In the genomic region with DNA sequence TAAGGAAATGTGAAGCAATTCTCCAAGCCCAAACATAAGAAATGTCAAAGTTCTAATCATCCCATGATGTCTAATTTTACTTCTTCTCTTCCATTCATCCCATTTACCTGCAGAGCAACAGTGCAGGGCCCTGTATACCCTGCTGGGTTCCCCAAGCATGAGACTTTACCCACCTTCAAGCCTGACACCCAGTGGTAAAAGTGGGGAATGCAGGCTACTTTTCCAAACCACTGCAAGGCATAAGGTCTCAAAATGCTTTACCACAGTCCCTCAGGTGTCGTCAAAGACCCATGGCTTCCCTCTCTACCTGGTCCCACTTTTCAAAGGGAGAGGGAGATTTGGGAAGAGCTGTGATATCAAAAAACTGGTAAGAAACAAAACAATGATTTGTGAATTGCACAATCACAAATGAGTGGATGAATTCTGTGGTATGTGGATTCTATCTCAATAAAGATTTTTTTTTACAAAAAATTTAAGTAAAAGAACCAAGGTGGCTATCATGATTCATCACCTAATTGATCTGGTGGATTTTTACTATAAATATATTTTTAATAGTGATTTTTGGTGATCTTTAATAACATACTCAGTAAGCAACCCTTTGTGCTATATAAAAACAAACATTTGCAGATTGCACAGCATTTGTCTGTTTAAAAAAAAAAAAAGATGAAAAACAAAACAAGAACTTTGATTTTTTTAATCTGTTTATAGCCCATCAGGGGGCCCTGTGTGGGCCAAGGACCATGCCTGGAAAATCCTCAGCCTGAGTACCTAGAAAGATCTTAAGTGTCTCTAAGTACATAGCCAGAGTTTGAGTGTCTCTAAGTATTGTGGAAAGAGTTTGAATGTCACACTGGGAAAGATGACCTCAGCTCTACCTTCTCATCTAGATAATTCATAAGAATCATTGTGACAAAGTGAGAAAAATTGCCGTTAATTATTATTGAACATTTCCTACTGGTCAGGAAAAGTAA, we compare ENCODE assay signal across 1 cellular context.
TF ChIP-seq lines count a peak whose summit lies in the region.

No MANE protein-coding gene starts in this region.

TF ChIP-seq in GM23338, 12 proteins besides CTCF, POLR2A, EP300 and RAD21 (continued from another document):
- TF ChIP-seq, protein P1, sequence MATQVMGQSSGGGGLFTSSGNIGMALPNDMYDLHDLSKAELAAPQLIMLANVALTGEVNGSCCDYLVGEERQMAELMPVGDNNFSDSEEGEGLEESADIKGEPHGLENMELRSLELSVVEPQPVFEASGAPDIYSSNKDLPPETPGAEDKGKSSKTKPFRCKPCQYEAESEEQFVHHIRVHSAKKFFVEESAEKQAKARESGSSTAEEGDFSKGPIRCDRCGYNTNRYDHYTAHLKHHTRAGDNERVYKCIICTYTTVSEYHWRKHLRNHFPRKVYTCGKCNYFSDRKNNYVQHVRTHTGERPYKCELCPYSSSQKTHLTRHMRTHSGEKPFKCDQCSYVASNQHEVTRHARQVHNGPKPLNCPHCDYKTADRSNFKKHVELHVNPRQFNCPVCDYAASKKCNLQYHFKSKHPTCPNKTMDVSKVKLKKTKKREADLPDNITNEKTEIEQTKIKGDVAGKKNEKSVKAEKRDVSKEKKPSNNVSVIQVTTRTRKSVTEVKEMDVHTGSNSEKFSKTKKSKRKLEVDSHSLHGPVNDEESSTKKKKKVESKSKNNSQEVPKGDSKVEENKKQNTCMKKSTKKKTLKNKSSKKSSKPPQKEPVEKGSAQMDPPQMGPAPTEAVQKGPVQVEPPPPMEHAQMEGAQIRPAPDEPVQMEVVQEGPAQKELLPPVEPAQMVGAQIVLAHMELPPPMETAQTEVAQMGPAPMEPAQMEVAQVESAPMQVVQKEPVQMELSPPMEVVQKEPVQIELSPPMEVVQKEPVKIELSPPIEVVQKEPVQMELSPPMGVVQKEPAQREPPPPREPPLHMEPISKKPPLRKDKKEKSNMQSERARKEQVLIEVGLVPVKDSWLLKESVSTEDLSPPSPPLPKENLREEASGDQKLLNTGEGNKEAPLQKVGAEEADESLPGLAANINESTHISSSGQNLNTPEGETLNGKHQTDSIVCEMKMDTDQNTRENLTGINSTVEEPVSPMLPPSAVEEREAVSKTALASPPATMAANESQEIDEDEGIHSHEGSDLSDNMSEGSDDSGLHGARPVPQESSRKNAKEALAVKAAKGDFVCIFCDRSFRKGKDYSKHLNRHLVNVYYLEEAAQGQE (IDR thresholded peaks at IDR 0.05; ENCODE audit: unreplicated experiment), result no peak
- no peak for TF ChIP-seq NANOG (IDR thresholded peaks at IDR 0.05; ENCODE audit: borderline replicate concordance)
- TF ChIP-seq, protein P2, sequence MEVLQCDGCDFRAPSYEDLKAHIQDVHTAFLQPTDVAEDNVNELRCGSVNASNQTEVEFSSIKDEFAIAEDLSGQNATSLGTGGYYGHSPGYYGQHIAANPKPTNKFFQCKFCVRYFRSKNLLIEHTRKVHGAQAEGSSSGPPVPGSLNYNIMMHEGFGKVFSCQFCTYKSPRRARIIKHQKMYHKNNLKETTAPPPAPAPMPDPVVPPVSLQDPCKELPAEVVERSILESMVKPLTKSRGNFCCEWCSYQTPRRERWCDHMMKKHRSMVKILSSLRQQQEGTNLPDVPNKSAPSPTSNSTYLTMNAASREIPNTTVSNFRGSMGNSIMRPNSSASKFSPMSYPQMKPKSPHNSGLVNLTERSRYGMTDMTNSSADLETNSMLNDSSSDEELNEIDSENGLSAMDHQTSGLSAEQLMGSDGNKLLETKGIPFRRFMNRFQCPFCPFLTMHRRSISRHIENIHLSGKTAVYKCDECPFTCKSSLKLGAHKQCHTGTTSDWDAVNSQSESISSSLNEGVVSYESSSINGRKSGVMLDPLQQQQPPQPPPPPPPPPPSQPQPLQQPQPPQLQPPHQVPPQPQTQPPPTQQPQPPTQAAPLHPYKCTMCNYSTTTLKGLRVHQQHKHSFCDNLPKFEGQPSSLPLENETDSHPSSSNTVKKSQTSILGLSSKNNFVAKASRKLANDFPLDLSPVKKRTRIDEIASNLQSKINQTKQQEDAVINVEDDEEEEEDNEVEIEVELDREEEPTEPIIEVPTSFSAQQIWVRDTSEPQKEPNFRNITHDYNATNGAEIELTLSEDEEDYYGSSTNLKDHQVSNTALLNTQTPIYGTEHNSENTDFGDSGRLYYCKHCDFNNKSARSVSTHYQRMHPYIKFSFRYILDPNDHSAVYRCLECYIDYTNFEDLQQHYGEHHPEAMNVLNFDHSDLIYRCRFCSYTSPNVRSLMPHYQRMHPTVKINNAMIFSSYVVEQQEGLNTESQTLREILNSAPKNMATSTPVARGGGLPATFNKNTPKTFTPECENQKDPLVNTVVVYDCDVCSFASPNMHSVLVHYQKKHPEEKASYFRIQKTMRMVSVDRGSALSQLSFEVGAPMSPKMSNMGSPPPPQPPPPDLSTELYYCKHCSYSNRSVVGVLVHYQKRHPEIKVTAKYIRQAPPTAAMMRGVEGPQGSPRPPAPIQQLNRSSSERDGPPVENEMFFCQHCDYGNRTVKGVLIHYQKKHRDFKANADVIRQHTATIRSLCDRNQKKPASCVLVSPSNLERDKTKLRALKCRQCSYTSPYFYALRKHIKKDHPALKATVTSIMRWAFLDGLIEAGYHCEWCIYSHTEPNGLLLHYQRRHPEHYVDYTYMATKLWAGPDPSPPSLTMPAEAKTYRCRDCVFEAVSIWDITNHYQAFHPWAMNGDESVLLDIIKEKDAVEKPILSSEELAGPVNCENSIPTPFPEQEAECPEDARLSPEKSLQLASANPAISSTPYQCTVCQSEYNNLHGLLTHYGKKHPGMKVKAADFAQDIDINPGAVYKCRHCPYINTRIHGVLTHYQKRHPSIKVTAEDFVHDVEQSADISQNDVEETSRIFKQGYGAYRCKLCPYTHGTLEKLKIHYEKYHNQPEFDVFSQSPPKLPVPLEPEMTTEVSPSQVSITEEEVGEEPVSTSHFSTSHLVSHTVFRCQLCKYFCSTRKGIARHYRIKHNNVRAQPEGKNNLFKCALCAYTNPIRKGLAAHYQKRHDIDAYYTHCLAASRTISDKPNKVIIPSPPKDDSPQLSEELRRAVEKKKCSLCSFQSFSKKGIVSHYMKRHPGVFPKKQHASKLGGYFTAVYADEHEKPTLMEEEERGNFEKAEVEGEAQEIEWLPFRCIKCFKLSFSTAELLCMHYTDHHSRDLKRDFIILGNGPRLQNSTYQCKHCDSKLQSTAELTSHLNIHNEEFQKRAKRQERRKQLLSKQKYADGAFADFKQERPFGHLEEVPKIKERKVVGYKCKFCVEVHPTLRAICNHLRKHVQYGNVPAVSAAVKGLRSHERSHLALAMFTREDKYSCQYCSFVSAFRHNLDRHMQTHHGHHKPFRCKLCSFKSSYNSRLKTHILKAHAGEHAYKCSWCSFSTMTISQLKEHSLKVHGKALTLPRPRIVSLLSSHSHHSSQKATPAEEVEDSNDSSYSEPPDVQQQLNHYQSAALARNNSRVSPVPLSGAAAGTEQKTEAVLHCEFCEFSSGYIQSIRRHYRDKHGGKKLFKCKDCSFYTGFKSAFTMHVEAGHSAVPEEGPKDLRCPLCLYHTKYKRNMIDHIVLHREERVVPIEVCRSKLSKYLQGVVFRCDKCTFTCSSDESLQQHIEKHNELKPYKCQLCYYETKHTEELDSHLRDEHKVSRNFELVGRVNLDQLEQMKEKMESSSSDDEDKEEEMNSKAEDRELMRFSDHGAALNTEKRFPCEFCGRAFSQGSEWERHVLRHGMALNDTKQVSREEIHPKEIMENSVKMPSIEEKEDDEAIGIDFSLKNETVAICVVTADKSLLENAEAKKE (CRISPR knock-in tag; IDR thresholded peaks at IDR 0.05), result no peak
- TF ChIP-seq ZNF331 (CRISPR knock-in tag; IDR thresholded peaks at IDR 0.05; ENCODE audit: low read depth), result no peak
- TF ChIP-seq CREB1 (CRISPR knock-in tag; IDR thresholded peaks at IDR 0.05; ENCODE audit: low read depth), result no peak
